In genomic region chr20:33008336-33009213, GRCh38 we compare ENCODE assay signal across 1 cellular context.
TF ChIP-seq lines count a peak whose summit lies in the region.

No MANE protein-coding gene starts in this region.

TF ChIP-seq in HepG2, 621 proteins besides CTCF, POLR2A, EP300 and RAD21 (continued from another document and continues in another):
- TF ChIP-seq ARHGAP35 (CRISPR knock-in tag; IDR thresholded peaks at IDR 0.05; ENCODE audit: borderline replicate concordance) (0 out of 2 replicates have a peak, but pooled peaks have one; percentile 50), ATF6 (CRISPR knock-in tag; conservative IDR thresholded peaks at IDR 0.05) (0 out of 2 replicates have a peak, but pooled peaks have one; percentile 45), ZNF629 (CRISPR knock-in tag; conservative IDR thresholded peaks at IDR 0.05) (peak; percentile 34; the same call in 1 of the 2 replicates), ZBTB49 (CRISPR knock-in tag; IDR thresholded peaks at IDR 0.05; ENCODE audit: borderline replicate concordance) (no peak), YEATS4 (CRISPR knock-in tag; IDR thresholded peaks at IDR 0.05; ENCODE audit: borderline replicate concordance) (peak; percentile 19; the same call in 1 of the 2 replicates), HMGXB4 (CRISPR knock-in tag; IDR thresholded peaks at IDR 0.05; ENCODE audit: borderline replicate concordance in 1 of 2, low read depth in 1 of 2) (peak in 1 of 2 experiments; percentile 30; a peak in 2 of 4 replicates), RORA (CRISPR knock-in tag; IDR thresholded peaks at IDR 0.05) (no peak), MXD1 (CRISPR knock-in tag; IDR thresholded peaks at IDR 0.05) (no peak; the same call in 1 of the 2 replicates), NR3C1 (CRISPR knock-in tag; IDR thresholded peaks at IDR 0.05) (no peak), ZNF605 (CRISPR knock-in tag; IDR thresholded peaks at IDR 0.05) (peak; percentile 81), BHLHE40 (IDR thresholded peaks at IDR 0.05; ENCODE audit: low read length) (peak; percentile 43; the same call in 1 of the 2 replicates), AGO2 (optimal IDR thresholded peaks at IDR 0.05; ENCODE audit: low read depth, low read length) (peak; percentile 97), NCOA5 (CRISPR knock-in tag; IDR thresholded peaks at IDR 0.05) (0 out of 2 replicates have a peak, but pooled peaks have one; percentile 43), CENPBD1 (CRISPR knock-in tag; IDR thresholded peaks at IDR 0.05; ENCODE audit: borderline replicate concordance, low read depth) (no peak), NFATC3 (CRISPR knock-in tag; IDR thresholded peaks at IDR 0.05) (no peak), ZNF777 (CRISPR knock-in tag; IDR thresholded peaks at IDR 0.05) (no peak), ZHX1 (CRISPR knock-in tag; IDR thresholded peaks at IDR 0.05; ENCODE audit: low read depth) (no peak), IRF2 (CRISPR knock-in tag; IDR thresholded peaks at IDR 0.05) (peak; percentile 43; the same call in 1 of the 2 replicates), KIAA2018 (CRISPR knock-in tag; IDR thresholded peaks at IDR 0.05; ENCODE audit: borderline replicate concordance) (peak; percentile 96; the same call in 1 of the 2 replicates), ZNF224 (CRISPR knock-in tag; IDR thresholded peaks at IDR 0.05) (0 out of 2 replicates have a peak, but pooled peaks have one; percentile 50), ATF3 (CRISPR knock-in tag; IDR thresholded peaks at IDR 0.05) (peak; percentile 31; the same call in 1 of the 2 replicates), TRIM24 (CRISPR knock-in tag; IDR thresholded peaks at IDR 0.05) (no peak), BORCS8-MEF2B (CRISPR knock-in tag; IDR thresholded peaks at IDR 0.05) (no peak), ZZZ3 (CRISPR knock-in tag; IDR thresholded peaks at IDR 0.05; ENCODE audit: borderline replicate concordance) (no peak), CBX2 (IDR thresholded peaks at IDR 0.05; ENCODE audit: low read depth, low read length) (no peak), CBX2 (CRISPR knock-in tag; IDR thresholded peaks at IDR 0.05; ENCODE audit: low read depth) (no peak), ZNF432 (CRISPR knock-in tag; IDR thresholded peaks at IDR 0.05; ENCODE audit: borderline replicate concordance) (no peak; the same call in 1 of the 2 replicates), NFIB (CRISPR knock-in tag; IDR thresholded peaks at IDR 0.05; ENCODE audit: borderline replicate concordance) (no peak), ZNF333 (CRISPR knock-in tag; IDR thresholded peaks at IDR 0.05; ENCODE audit: borderline replicate concordance) (0 out of 2 replicates have a peak, but pooled peaks have one; percentile 70), ATF2 (CRISPR knock-in tag; IDR thresholded peaks at IDR 0.05) (0 out of 2 replicates have a peak, but pooled peaks have one; percentile 17), ZBTB1 (CRISPR knock-in tag; IDR thresholded peaks at IDR 0.05; ENCODE audit: borderline replicate concordance) (peak; percentile 67; the same call in 1 of the 2 replicates), MZF1 (CRISPR knock-in tag; IDR thresholded peaks at IDR 0.05; ENCODE audit: borderline replicate concordance) (no peak), ZNF235 (CRISPR knock-in tag; IDR thresholded peaks at IDR 0.05; ENCODE audit: borderline replicate concordance) (0 out of 2 replicates have a peak, but pooled peaks have one; percentile 12), GRHL1 (CRISPR knock-in tag; conservative IDR thresholded peaks at IDR 0.05) (no peak)
